Comparison of ENCODE assay signal across 9 cellular contexts in the genomic region with DNA sequence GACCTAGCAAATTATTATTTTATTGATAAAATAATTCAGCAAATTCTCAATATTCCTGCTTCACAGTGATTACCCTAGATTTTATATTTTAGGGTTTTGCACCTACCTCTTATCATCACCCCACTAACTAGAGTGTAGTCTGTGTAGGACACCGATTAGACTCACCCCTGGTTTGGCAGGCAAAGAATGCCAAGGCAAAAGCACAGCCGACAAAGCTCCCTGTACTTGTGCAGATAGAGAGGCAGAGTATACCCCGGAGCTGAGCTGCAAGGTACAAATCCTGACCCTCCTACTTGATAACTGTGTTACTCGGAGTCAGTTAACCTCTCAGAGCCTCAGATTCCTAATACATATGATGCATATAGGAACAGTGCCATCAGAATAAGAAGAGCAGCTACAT.
"Had no signal": no experiment of that assay in that cellular context is flagged by ENCODE, and none has a peak within 500 bp of the region (broad histone marks: within the 10 kb centered on the region; RNA-seq: fewer than 3 reads in every experiment).

No MANE protein-coding gene starts in this region.

- H3K9me3 ChIP-seq: HAP-1 had no signal

- ATAC-seq: HCT116, HepG2 had no signal

- H3K4me3 Mint-ChIP-seq: HFFc6, IgD-negative memory B cell had no signal

- H3K4me3 ChIP-seq: GM23248, HAP-1 had no signal

- DNase-seq: GM23248, GOT3, H7, HFFc6 had no signal

- H3K36me3 ChIP-seq: HAP-1 had no signal

- H3K27ac Mint-ChIP-seq: HFFc6, IgD-negative memory B cell had no signal

- H3K27ac ChIP-seq: GM23248, HL-60 had no signal

- H3K9me3 Mint-ChIP-seq: HFFc6, IgD-negative memory B cell had no signal
